In the genomic region with DNA sequence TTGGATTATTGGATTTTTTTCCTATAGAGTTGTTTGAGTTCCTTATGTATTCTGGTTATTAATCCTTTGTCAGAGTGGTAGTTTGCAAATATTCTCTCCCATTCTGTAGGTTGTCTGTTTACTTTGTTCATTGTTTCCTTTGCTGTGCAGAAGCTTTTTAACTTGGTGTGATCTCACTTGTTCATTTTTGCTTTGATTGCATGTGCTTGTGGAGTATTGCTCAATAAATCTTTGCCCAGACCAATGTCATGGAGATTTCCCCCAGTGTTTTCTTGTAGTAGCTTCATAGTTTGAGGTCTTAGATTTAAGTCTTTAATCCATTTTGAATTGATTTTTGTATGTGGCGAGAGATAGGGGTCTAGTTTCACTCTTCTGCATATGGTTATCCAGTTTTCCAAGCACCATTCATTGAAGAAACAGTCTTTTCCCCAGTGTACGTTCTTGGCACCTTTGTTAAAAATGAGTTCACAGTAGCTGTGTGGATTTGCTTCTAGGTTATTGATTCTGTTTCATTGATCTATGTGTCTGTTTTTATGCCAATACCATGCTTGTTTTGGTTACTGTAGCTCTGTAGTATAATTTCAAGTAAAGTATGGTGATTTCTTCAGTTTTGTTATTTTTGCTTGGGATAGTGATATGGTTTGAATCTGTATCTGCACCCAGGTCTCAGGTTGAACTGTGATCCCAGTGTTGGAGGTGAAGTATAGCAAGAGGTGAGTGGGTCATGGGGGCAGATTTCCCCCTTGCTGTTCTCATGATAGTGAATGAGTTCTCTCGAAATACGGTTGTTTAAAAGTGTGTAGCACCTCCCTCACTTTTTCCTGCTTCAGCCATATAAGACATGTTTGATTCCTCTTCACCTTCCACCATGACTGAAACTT, we compare ENCODE assay signal across 1 cellular context.
TF ChIP-seq lines count a peak whose summit lies in the region.

No MANE protein-coding gene starts in this region.

TF ChIP-seq in HepG2, 621 proteins besides CTCF, POLR2A, EP300 and RAD21:
- TF ChIP-seq HNF4A (CRISPR knock-in tag; IDR thresholded peaks at IDR 0.05) = peak; percentile 23; the same call in 1 of the 2 replicates
- no peak for TF ChIP-seq ZNF816 (CRISPR knock-in tag; IDR thresholded peaks at IDR 0.05; ENCODE audit: borderline replicate concordance)
- TF ChIP-seq KAT2B (IDR thresholded peaks at IDR 0.05; ENCODE audit: borderline replicate concordance, low read depth, low read length) = peak; percentile 88; the same call in 1 of the 2 replicates
- TF ChIP-seq CEBPB (IDR thresholded peaks at IDR 0.05; ENCODE audit: borderline replicate concordance, low read depth, low read length) = peak; percentile 93
- TF ChIP-seq BRCA1 (CRISPR knock-in tag; IDR thresholded peaks at IDR 0.05) = no peak
- TF ChIP-seq CEBPG (CRISPR knock-in tag; IDR thresholded peaks at IDR 0.05) = peak; percentile 73
- no peak for TF ChIP-seq SP2 (CRISPR knock-in tag; IDR thresholded peaks at IDR 0.05)
- 0 out of 2 replicates have a peak, but pooled peaks have one; percentile 16 for TF ChIP-seq ZNF792 (CRISPR knock-in tag; IDR thresholded peaks at IDR 0.05)
- TF ChIP-seq GATAD2A (CRISPR knock-in tag; IDR thresholded peaks at IDR 0.05) = peak; percentile 66
- no peak for TF ChIP-seq ZFP82 (CRISPR knock-in tag; IDR thresholded peaks at IDR 0.05; ENCODE audit: borderline replicate concordance)
- TF ChIP-seq SOX5 (CRISPR knock-in tag; IDR thresholded peaks at IDR 0.05; ENCODE audit: borderline replicate concordance) = peak; percentile 88
- TF ChIP-seq, protein P1, sequence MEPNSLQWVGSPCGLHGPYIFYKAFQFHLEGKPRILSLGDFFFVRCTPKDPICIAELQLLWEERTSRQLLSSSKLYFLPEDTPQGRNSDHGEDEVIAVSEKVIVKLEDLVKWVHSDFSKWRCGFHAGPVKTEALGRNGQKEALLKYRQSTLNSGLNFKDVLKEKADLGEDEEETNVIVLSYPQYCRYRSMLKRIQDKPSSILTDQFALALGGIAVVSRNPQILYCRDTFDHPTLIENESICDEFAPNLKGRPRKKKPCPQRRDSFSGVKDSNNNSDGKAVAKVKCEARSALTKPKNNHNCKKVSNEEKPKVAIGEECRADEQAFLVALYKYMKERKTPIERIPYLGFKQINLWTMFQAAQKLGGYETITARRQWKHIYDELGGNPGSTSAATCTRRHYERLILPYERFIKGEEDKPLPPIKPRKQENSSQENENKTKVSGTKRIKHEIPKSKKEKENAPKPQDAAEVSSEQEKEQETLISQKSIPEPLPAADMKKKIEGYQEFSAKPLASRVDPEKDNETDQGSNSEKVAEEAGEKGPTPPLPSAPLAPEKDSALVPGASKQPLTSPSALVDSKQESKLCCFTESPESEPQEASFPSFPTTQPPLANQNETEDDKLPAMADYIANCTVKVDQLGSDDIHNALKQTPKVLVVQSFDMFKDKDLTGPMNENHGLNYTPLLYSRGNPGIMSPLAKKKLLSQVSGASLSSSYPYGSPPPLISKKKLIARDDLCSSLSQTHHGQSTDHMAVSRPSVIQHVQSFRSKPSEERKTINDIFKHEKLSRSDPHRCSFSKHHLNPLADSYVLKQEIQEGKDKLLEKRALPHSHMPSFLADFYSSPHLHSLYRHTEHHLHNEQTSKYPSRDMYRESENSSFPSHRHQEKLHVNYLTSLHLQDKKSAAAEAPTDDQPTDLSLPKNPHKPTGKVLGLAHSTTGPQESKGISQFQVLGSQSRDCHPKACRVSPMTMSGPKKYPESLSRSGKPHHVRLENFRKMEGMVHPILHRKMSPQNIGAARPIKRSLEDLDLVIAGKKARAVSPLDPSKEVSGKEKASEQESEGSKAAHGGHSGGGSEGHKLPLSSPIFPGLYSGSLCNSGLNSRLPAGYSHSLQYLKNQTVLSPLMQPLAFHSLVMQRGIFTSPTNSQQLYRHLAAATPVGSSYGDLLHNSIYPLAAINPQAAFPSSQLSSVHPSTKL (CRISPR knock-in tag; IDR thresholded peaks at IDR 0.05) = peak; percentile 30; the same call in 1 of the 2 replicates
- no peak for TF ChIP-seq NFYC (CRISPR knock-in tag; IDR thresholded peaks at IDR 0.05)
- TF ChIP-seq TBP (CRISPR knock-in tag; IDR thresholded peaks at IDR 0.05) = no peak
- peak; percentile 95 for TF ChIP-seq ZKSCAN5 (CRISPR knock-in tag; IDR thresholded peaks at IDR 0.05)
- peak; percentile 16; the same call in 1 of the 2 replicates for TF ChIP-seq PAXIP1 (CRISPR knock-in tag; conservative IDR thresholded peaks at IDR 0.05)
- peak; percentile 40; the same call in 1 of the 2 replicates for TF ChIP-seq TCF7 (IDR thresholded peaks at IDR 0.05; ENCODE audit: low read depth)
- TF ChIP-seq ZNF24 (IDR thresholded peaks at IDR 0.05) = 0 out of 2 replicates have a peak, but pooled peaks have one; percentile 28
- TF ChIP-seq, protein P2, sequence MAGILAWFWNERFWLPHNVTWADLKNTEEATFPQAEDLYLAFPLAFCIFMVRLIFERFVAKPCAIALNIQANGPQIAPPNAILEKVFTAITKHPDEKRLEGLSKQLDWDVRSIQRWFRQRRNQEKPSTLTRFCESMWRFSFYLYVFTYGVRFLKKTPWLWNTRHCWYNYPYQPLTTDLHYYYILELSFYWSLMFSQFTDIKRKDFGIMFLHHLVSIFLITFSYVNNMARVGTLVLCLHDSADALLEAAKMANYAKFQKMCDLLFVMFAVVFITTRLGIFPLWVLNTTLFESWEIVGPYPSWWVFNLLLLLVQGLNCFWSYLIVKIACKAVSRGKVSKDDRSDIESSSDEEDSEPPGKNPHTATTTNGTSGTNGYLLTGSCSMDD (CRISPR knock-in tag; IDR thresholded peaks at IDR 0.05) = no peak
- no peak for TF ChIP-seq FOXP1 (IDR thresholded peaks at IDR 0.05)
- TF ChIP-seq FOXP1 (CRISPR knock-in tag; IDR thresholded peaks at IDR 0.05) = peak; percentile 39; the same call in 1 of the 2 replicates
- peak; percentile 51; the same call in 1 of the 2 replicates for TF ChIP-seq HMG20A (CRISPR knock-in tag; IDR thresholded peaks at IDR 0.05; ENCODE audit: borderline replicate concordance)
- TF ChIP-seq FOXA3 (CRISPR knock-in tag; IDR thresholded peaks at IDR 0.05) = peak; percentile 47; the same call in 1 of the 2 replicates
- TF ChIP-seq SOX13 (IDR thresholded peaks at IDR 0.05) = no peak
- TF ChIP-seq SOX13 (CRISPR knock-in tag; conservative IDR thresholded peaks at IDR 0.05 in 1 of 2, IDR thresholded peaks at IDR 0.05 in 1 of 2) = peak in 1 of 2 experiments; percentile 90; a peak in 2 of 4 replicates
- TF ChIP-seq, protein P3, sequence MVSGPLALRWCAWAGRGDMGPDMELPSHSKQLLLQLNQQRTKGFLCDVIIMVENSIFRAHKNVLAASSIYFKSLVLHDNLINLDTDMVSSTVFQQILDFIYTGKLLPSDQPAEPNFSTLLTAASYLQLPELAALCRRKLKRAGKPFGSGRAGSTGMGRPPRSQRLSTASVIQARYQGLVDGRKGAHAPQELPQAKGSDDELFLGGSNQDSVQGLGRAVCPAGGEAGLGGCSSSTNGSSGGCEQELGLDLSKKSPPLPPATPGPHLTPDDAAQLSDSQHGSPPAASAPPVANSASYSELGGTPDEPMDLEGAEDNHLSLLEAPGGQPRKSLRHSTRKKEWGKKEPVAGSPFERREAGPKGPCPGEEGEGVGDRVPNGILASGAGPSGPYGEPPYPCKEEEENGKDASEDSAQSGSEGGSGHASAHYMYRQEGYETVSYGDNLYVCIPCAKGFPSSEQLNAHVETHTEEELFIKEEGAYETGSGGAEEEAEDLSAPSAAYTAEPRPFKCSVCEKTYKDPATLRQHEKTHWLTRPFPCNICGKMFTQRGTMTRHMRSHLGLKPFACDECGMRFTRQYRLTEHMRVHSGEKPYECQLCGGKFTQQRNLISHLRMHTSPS (CRISPR knock-in tag; IDR thresholded peaks at IDR 0.05; ENCODE audit: low read depth) = no peak
- TF ChIP-seq ZNF430 (CRISPR knock-in tag; IDR thresholded peaks at IDR 0.05) = no peak
- TF ChIP-seq, protein P4, sequence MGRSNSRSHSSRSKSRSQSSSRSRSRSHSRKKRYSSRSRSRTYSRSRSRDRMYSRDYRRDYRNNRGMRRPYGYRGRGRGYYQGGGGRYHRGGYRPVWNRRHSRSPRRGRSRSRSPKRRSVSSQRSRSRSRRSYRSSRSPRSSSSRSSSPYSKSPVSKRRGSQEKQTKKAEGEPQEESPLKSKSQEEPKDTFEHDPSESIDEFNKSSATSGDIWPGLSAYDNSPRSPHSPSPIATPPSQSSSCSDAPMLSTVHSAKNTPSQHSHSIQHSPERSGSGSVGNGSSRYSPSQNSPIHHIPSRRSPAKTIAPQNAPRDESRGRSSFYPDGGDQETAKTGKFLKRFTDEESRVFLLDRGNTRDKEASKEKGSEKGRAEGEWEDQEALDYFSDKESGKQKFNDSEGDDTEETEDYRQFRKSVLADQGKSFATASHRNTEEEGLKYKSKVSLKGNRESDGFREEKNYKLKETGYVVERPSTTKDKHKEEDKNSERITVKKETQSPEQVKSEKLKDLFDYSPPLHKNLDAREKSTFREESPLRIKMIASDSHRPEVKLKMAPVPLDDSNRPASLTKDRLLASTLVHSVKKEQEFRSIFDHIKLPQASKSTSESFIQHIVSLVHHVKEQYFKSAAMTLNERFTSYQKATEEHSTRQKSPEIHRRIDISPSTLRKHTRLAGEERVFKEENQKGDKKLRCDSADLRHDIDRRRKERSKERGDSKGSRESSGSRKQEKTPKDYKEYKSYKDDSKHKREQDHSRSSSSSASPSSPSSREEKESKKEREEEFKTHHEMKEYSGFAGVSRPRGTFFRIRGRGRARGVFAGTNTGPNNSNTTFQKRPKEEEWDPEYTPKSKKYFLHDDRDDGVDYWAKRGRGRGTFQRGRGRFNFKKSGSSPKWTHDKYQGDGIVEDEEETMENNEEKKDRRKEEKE (IDR thresholded peaks at IDR 0.05) = no peak
- no peak for TF ChIP-seq MTF1 (CRISPR knock-in tag; IDR thresholded peaks at IDR 0.05)
- no peak for TF ChIP-seq ZFP36 (IDR thresholded peaks at IDR 0.05; ENCODE audit: borderline replicate concordance, low read depth, low read length, partially characterized antibody)
- peak; percentile 21; the same call in 1 of the 2 replicates for TF ChIP-seq ZMYM4 (CRISPR knock-in tag; IDR thresholded peaks at IDR 0.05)
- peak in 1 of 2 experiments; percentile 51; a peak in 1 of 4 replicates for TF ChIP-seq ATF4 (CRISPR knock-in tag; IDR thresholded peaks at IDR 0.05)
- peak; percentile 29; the same call in 1 of the 2 replicates for TF ChIP-seq SAP130 (CRISPR knock-in tag; IDR thresholded peaks at IDR 0.05; ENCODE audit: low read depth)
- TF ChIP-seq SOX6 (IDR thresholded peaks at IDR 0.05) = no peak
- peak; percentile 86 for TF ChIP-seq SOX6 (CRISPR knock-in tag; IDR thresholded peaks at IDR 0.05)
